19 cellular contexts compared by ENCODE assay signal in the genomic region with DNA sequence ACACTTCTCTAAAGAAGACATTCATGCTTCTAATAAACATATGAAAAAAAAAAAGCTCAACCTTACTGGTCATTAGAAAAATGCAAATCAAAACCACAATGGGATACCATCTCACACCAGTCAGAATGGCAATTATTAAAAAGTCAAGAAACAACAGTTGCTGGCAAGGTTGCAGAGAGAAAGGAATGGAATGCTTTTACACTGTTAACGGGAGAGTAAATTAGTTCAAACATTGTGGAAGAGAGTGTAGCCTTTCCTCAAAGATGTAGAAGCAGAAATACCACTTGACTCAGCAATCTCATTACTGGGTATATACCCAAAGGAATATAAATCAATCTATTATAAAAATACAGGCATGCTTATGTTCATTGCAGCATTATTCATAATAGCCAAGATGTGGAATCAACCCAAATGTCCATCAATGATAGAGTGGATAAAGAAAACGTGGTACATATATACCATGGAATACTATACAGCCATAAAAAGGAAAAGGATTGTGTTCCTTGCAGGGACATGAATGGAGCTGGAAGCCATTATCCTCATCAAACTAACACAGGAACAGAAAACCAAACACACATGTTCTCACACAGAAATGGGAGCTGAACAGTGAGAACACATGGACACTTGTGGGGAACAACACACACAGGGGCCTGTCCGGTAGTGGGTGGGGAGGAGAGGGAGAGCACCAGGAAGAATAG. TPM values are rescaled to one million over a fixed set of nuclear protein-coding genes. Genes with fewer than 3 reads are reported as not detected.
"Had no signal": no experiment of that assay in that cellular context is flagged by ENCODE, and none has a peak within 500 bp of the region (broad histone marks: within the 10 kb centered on the region; RNA-seq: fewer than 3 reads in every experiment).

No MANE protein-coding gene starts in this region.

RNA-seq across cellular contexts. Expression of gene OR51B2, which starts 10.6 kb away (rescaled TPM):
- total RNA-seq: activated B cell treated with CpG ODN at 0.5 μM for 24 hours; activated CD4-positive, alpha-beta memory T cell treated with anti-CD3 and anti-CD28 coated beads for 36 hours; activated CD4-positive, alpha-beta T cell treated with anti-CD3 and anti-CD28 coated beads, Interleukin-2, amount 10 ng/mL, durations not matched to agents 24 days and 14 days; activated CD8-positive, alpha-beta memory T cell treated with anti-CD3 and anti-CD28 coated beads for 36 hours; activated CD8-positive, alpha-beta T cell treated with anti-CD3 and anti-CD28 coated beads for 36 hours; activated naive CD4-positive, alpha-beta T cell treated with anti-CD3 and anti-CD28 coated beads for 36 hours; activated naive CD4-positive, alpha-beta T cell treated with anti-CD3 and anti-CD28 coated beads, Interleukin-2, amount 50 U/mL, for 72 hours; activated naive CD8-positive, alpha-beta T cell treated with anti-CD3 and anti-CD28 coated beads for 36 hours; activated T-cell treated with anti-CD3 and anti-CD28 coated beads, Interleukin-2, amount 50 U/mL, for 4 hours; activated T-cell treated with anti-CD3 and anti-CD28 coated beads, Interleukin-2, amount 50 U/mL, for 72 hours; activated T-helper 1 cell treated with anti-CD3 and anti-CD28 coated beads, Interleukin-12 subunit alpha, Interleukin-12 subunit beta, Interleukin-2, Interleukin-4 antibody, amounts not matched to agents 30 ng/mL and 10 ng/mL and 1 ng/mL, durations not matched to agents 14 hours and 24 hours and 36 hours; aorta; astrocyte; cardiac septum had no signal
- polyA plus RNA-seq: adrenal gland, aorta had no signal

RNA-seq across cellular contexts. Expression of gene OR51B4, which starts 11.7 kb away (rescaled TPM):
- total RNA-seq: activated B cell treated with CpG ODN at 0.5 μM for 24 hours; activated CD4-positive, alpha-beta memory T cell treated with anti-CD3 and anti-CD28 coated beads for 36 hours; activated CD4-positive, alpha-beta T cell treated with anti-CD3 and anti-CD28 coated beads, Interleukin-2, amount 10 ng/mL, durations not matched to agents 24 days and 14 days; activated CD8-positive, alpha-beta memory T cell treated with anti-CD3 and anti-CD28 coated beads for 36 hours; activated CD8-positive, alpha-beta T cell treated with anti-CD3 and anti-CD28 coated beads for 36 hours; activated naive CD4-positive, alpha-beta T cell treated with anti-CD3 and anti-CD28 coated beads for 36 hours; activated naive CD4-positive, alpha-beta T cell treated with anti-CD3 and anti-CD28 coated beads, Interleukin-2, amount 50 U/mL, for 72 hours; activated naive CD8-positive, alpha-beta T cell treated with anti-CD3 and anti-CD28 coated beads for 36 hours; activated T-cell treated with anti-CD3 and anti-CD28 coated beads, Interleukin-2, amount 50 U/mL, for 4 hours; activated T-cell treated with anti-CD3 and anti-CD28 coated beads, Interleukin-2, amount 50 U/mL, for 72 hours; activated T-helper 1 cell treated with anti-CD3 and anti-CD28 coated beads, Interleukin-12 subunit alpha, Interleukin-12 subunit beta, Interleukin-2, Interleukin-4 antibody, amounts not matched to agents 30 ng/mL and 10 ng/mL and 1 ng/mL, durations not matched to agents 14 hours and 24 hours and 36 hours; activated T-helper 17 cell treated with anti-CD3 and anti-CD28 coated beads, Interleukin-2, amount 50 U/mL, for 72 hours; aorta; astrocyte; cardiac septum had no signal
- polyA plus RNA-seq: adrenal gland, aorta had no signal

RNA-seq across cellular contexts. Expression of gene OR51B5, which starts 29.8 kb away (rescaled TPM):
- total RNA-seq: activated B cell treated with CpG ODN at 0.5 μM for 24 hours; activated CD4-positive, alpha-beta memory T cell treated with anti-CD3 and anti-CD28 coated beads for 36 hours; activated CD4-positive, alpha-beta T cell treated with anti-CD3 and anti-CD28 coated beads, Interleukin-2, amount 10 ng/mL, durations not matched to agents 24 days and 14 days; activated CD8-positive, alpha-beta memory T cell treated with anti-CD3 and anti-CD28 coated beads for 36 hours; activated CD8-positive, alpha-beta T cell treated with anti-CD3 and anti-CD28 coated beads for 36 hours; activated naive CD4-positive, alpha-beta T cell treated with anti-CD3 and anti-CD28 coated beads for 36 hours; activated naive CD8-positive, alpha-beta T cell treated with anti-CD3 and anti-CD28 coated beads for 36 hours; activated T-cell treated with anti-CD3 and anti-CD28 coated beads, Interleukin-2, amount 50 U/mL, for 4 hours; activated T-helper 1 cell treated with anti-CD3 and anti-CD28 coated beads, Interleukin-12 subunit alpha, Interleukin-12 subunit beta, Interleukin-2, Interleukin-4 antibody, amounts not matched to agents 30 ng/mL and 10 ng/mL and 1 ng/mL, durations not matched to agents 14 hours and 24 hours and 36 hours; astrocyte; body of pancreas; cardiac septum had no signal
- polyA plus RNA-seq: aorta had no signal

RNA-seq across cellular contexts. Expression of gene OR51B6, which starts 37.8 kb away (rescaled TPM):
- total RNA-seq: activated B cell treated with CpG ODN at 0.5 μM for 24 hours; activated CD4-positive, alpha-beta memory T cell treated with anti-CD3 and anti-CD28 coated beads for 36 hours; activated CD4-positive, alpha-beta T cell treated with anti-CD3 and anti-CD28 coated beads, Interleukin-2, amount 10 ng/mL, durations not matched to agents 24 days and 14 days; activated CD8-positive, alpha-beta memory T cell treated with anti-CD3 and anti-CD28 coated beads for 36 hours; activated CD8-positive, alpha-beta T cell treated with anti-CD3 and anti-CD28 coated beads for 36 hours; activated naive CD4-positive, alpha-beta T cell treated with anti-CD3 and anti-CD28 coated beads for 36 hours; activated naive CD4-positive, alpha-beta T cell treated with anti-CD3 and anti-CD28 coated beads, Interleukin-2, amount 50 U/mL, for 72 hours; activated naive CD8-positive, alpha-beta T cell treated with anti-CD3 and anti-CD28 coated beads for 36 hours; activated T-cell treated with anti-CD3 and anti-CD28 coated beads, Interleukin-2, amount 50 U/mL, for 4 hours; activated T-cell treated with anti-CD3 and anti-CD28 coated beads, Interleukin-2, amount 50 U/mL, for 72 hours; activated T-helper 1 cell treated with anti-CD3 and anti-CD28 coated beads, Interleukin-12 subunit alpha, Interleukin-12 subunit beta, Interleukin-2, Interleukin-4 antibody, amounts not matched to agents 30 ng/mL and 10 ng/mL and 1 ng/mL, durations not matched to agents 14 hours and 24 hours and 36 hours; activated T-helper 17 cell treated with anti-CD3 and anti-CD28 coated beads, Interleukin-2, amount 50 U/mL, for 72 hours; adrenal gland; aorta; astrocyte; body of pancreas; breast epithelium; cardiac septum; cerebellum had no signal
- polyA plus RNA-seq: adrenal gland, aorta had no signal

RNA-seq across cellular contexts. Expression of gene HBE1, which starts 43.7 kb away (rescaled TPM):
- total RNA-seq: activated B cell treated with CpG ODN at 0.5 μM for 24 hours; activated CD4-positive, alpha-beta memory T cell treated with anti-CD3 and anti-CD28 coated beads for 36 hours; activated CD4-positive, alpha-beta T cell treated with anti-CD3 and anti-CD28 coated beads, Interleukin-2, amount 10 ng/mL, durations not matched to agents 24 days and 14 days; activated CD8-positive, alpha-beta memory T cell treated with anti-CD3 and anti-CD28 coated beads for 36 hours; activated CD8-positive, alpha-beta T cell treated with anti-CD3 and anti-CD28 coated beads for 36 hours; activated naive CD4-positive, alpha-beta T cell treated with anti-CD3 and anti-CD28 coated beads for 36 hours; activated naive CD4-positive, alpha-beta T cell treated with anti-CD3 and anti-CD28 coated beads, Interleukin-2, amount 50 U/mL, for 72 hours; activated naive CD8-positive, alpha-beta T cell treated with anti-CD3 and anti-CD28 coated beads for 36 hours; activated T-cell treated with anti-CD3 and anti-CD28 coated beads, Interleukin-2, amount 50 U/mL, for 72 hours; activated T-helper 1 cell treated with anti-CD3 and anti-CD28 coated beads, Interleukin-12 subunit alpha, Interleukin-12 subunit beta, Interleukin-2, Interleukin-4 antibody, amounts not matched to agents 30 ng/mL and 10 ng/mL and 1 ng/mL, durations not matched to agents 14 hours and 24 hours and 36 hours; activated T-helper 17 cell treated with anti-CD3 and anti-CD28 coated beads, Interleukin-2, amount 50 U/mL, for 72 hours; aorta; astrocyte; body of pancreas; breast epithelium; cardiac septum had no signal
- polyA plus RNA-seq: aorta had no signal
